In genomic region chr14:20683125-20683895, GRCh38 we compare ENCODE assay signal across 8 cellular contexts. TPM values are rescaled to one million over a fixed set of nuclear protein-coding genes. Genes with fewer than 3 reads are reported as not detected.
A peak's percentile ranks its signal among the peaks of the same experiment; 100 is the strongest.
DNase-seq lines count a peak whose midpoint lies in the region; ATAC-seq and TF ChIP-seq lines count a peak whose summit lies in the region.

No MANE protein-coding gene starts in this region.

- no peaks in the 10 kb centered on the region for H3K27me3 Mint-ChIP-seq in activated naive CD8-positive, alpha-beta T cell treated with anti-CD3 and anti-CD28 coated beads, Interleukin-2, amount 50 U/mL, for 24 hours

- DNase-seq in DMS153 treated with DMSO at 0.1 percent for 48 hours (lab: John Stamatoyannopoulos, UW; ENCODE audit: unreplicated experiment) (peak; percentile 65), SKM-1 (lab: John Stamatoyannopoulos, UW; ENCODE audit: unreplicated experiment) (peak; percentile 56), left cardiac atrium (peak; percentile 79), posterior vena cava (ENCODE audit: low spot score) (peak; percentile 93), upper lobe of right lung (peak; percentile 78)
- peak; percentile 86 for DNase-seq in activated naive CD8-positive, alpha-beta T cell treated with anti-CD3 and anti-CD28 coated beads, Interleukin-2, amount 50 U/mL, for 24 hours

- no peak overlapping the region for H3K4me3 Mint-ChIP-seq in activated naive CD8-positive, alpha-beta T cell treated with anti-CD3 and anti-CD28 coated beads, Interleukin-2, amount 50 U/mL, for 24 hours

- intact Hi-C loops in left cardiac atrium (cut with DNase I): loop anchor here (1.0 to 10.0 kb wide), 6 partner anchors 56 to 341 kb away; partner anchors contain the start of genes APEX1 (in 1 of the 2), OSGEP (in 1 of the 2), PARP2 (in 1 of the 2) and TEP1 (in 1 of the 2)
- intact Hi-C loops in posterior vena cava (cut with DNase I): loop anchor here (5.0 to 10.0 kb wide), 5 partner anchors 56 to 349 kb away; partner anchors contain the start of genes CCNB1IP1 (in 1 of the 2), PARP2 (in 1 of the 2) and TEP1 (in 1 of the 2)
- intact Hi-C loops in upper lobe of right lung (cut with DNase I): loop anchor here (10.0 kb wide), 1 partner anchor 69 kb away; no protein-coding TSS in a partner anchor

- H3K4me1 ChIP-seq in upper lobe of right lung: peaks cover 30% of the 10 kb centered on the region

- H3K27ac ChIP-seq in KOPT-K1 (ENCODE audit: low read depth, low read length, poor library complexity, severe bottlenecking) (peak overlapping the region; percentile 68), upper lobe of right lung (peak overlapping the region; percentile 100)

- H3K9me3 ChIP-seq in KOPT-K1 (ENCODE audit: insufficient read depth, low read length, poor library complexity, severe bottlenecking): no peaks in the 10 kb centered on the region
- no peaks in the 10 kb centered on the region for H3K9me3 ChIP-seq in upper lobe of right lung

- no peaks in the 10 kb centered on the region for H3K9me3 Mint-ChIP-seq in activated naive CD8-positive, alpha-beta T cell treated with anti-CD3 and anti-CD28 coated beads, Interleukin-2, amount 50 U/mL, for 24 hours

- ATAC-seq in GM21717 (IDR thresholded peaks at IDR 0.05; ENCODE audit: unreplicated experiment) (peak; percentile 19), left cardiac atrium (peak; percentile 54 to 65), upper lobe of right lung (peak; percentile 45)
- ATAC-seq in activated naive CD8-positive, alpha-beta T cell treated with anti-CD3 and anti-CD28 coated beads, Interleukin-2, amount 50 U/mL, for 24 hours: peak; percentile 69

- H3K27me3 ChIP-seq in upper lobe of right lung: no peaks in the 10 kb centered on the region

- H3K36me3 ChIP-seq in KOPT-K1 (ENCODE audit: insufficient read depth, low read length): no peaks in the 10 kb centered on the region
- H3K36me3 ChIP-seq in upper lobe of right lung: no peaks in the 10 kb centered on the region

- no peaks in the 10 kb centered on the region for H3K36me3 Mint-ChIP-seq in activated naive CD8-positive, alpha-beta T cell treated with anti-CD3 and anti-CD28 coated beads, Interleukin-2, amount 50 U/mL, for 24 hours (ENCODE audit: low read depth)

- H3K27ac Mint-ChIP-seq in activated naive CD8-positive, alpha-beta T cell treated with anti-CD3 and anti-CD28 coated beads, Interleukin-2, amount 50 U/mL, for 24 hours: no peak overlapping the region

- TF ChIP-seq CTCF in upper lobe of right lung (IDR thresholded peaks at IDR 0.05): no peak

- peak overlapping the region; percentile 73 for H3K4me3 ChIP-seq in upper lobe of right lung

- H3K4me1 Mint-ChIP-seq in activated naive CD8-positive, alpha-beta T cell treated with anti-CD3 and anti-CD28 coated beads, Interleukin-2, amount 50 U/mL, for 24 hours: peaks cover 9% of the 10 kb centered on the region

RNA-seq across cellular contexts. Expression of gene RNASE4, which starts 1.1 kb away (rescaled TPM):
- total RNA-seq in left cardiac atrium: 10 to 100 TPM; 15.9 to 20.8 TPM
- 10 to 100 TPM; 42.3 to 44.3 TPM for total RNA-seq in posterior vena cava
- total RNA-seq in upper lobe of right lung: 42.5 TPM

RNA-seq across cellular contexts. Expression of gene ANG, which starts 5.3 kb away (rescaled TPM):
- total RNA-seq in left cardiac atrium: 10 to 100 TPM in 1 of 2 donors, 1 to 10 TPM in 1; 7.1 to 13.0 TPM
- 10 to 100 TPM; 11.5 to 18.0 TPM for total RNA-seq in posterior vena cava
- total RNA-seq in upper lobe of right lung: 28.1 TPM

RNA-seq across cellular contexts. Expression of gene OR6S1, which starts 41.8 kb away (rescaled TPM):
- total RNA-seq in left cardiac atrium (not detected), posterior vena cava (not detected), upper lobe of right lung (not detected)

Comparison
In these comparisons a context has a peak if more than half of its experiments do, and no peak if none do; other contexts are left out.
1. Peak in every context shown above with its lines: DNase-seq, ATAC-seq, H3K4me3 ChIP-seq and H3K27ac ChIP-seq.
2. ATAC-seq: peak in every context shown above with its lines; median percentile 69 in activated naive CD8-positive, alpha-beta T cell treated with anti-CD3 and anti-CD28 coated beads, Interleukin-2, amount 50 U/mL, for 24 hours; 60 in left cardiac atrium; 45 in upper lobe of right lung; 19 in GM21717.